In the genomic region with DNA sequence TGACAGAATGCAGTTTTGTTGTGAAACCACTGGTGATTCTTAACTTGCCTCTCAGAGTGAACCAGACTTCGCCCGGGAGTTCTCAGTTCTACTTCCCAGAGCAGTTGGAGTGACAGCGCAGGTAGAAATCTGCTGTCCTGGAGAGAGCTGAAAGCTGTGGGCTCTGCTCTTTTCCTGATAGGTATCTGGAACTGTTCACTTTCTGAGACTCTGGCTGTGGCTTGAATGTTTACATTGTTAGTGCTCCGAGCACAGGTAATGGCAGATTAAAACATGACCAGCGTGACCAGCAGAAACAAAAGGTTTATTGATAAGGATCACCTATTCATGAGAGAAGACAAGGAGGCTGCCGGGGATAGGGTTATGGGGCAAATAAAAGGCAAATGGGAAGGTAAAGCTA, we compare ENCODE assay signal across 17 cellular contexts.
"Had no signal": no experiment of that assay in that cellular context is flagged by ENCODE, and none has a peak within 500 bp of the region (broad histone marks: within the 10 kb centered on the region; RNA-seq: fewer than 3 reads in every experiment).

No MANE protein-coding gene starts in this region.

- H3K4me3 ChIP-seq: esophagus squamous epithelium, sigmoid colon, thyroid gland, vagina had no signal

- H3K36me3 Mint-ChIP-seq: activated naive CD8-positive, alpha-beta T cell; stimulated activated memory B cell treated with anti-CD40 and anti-IgM and Interleukin-4, amounts not matched to agents 10 μg/mL and 1 μg/mL and 100 μg/mL, for 72 hours had no signal

- H3K27me3 ChIP-seq: brain microvascular endothelial cell, esophagus squamous epithelium, sigmoid colon, thyroid gland, vagina had no signal

- H3K27me3 Mint-ChIP-seq: activated naive CD8-positive, alpha-beta T cell; stimulated activated memory B cell treated with anti-CD40 and anti-IgM and Interleukin-4, amounts not matched to agents 10 μg/mL and 1 μg/mL and 100 μg/mL, for 72 hours had no signal

- H3K9me3 ChIP-seq: esophagus squamous epithelium, sigmoid colon, thyroid gland, vagina had no signal

- H3K4me1 Mint-ChIP-seq: stimulated activated memory B cell treated with anti-CD40 and anti-IgM and Interleukin-4, amounts not matched to agents 10 μg/mL and 1 μg/mL and 100 μg/mL, for 72 hours had no signal

- H3K27ac ChIP-seq: brain microvascular endothelial cell, esophagus squamous epithelium, sigmoid colon, thyroid gland, vagina had no signal

- H3K4me1 ChIP-seq: esophagus squamous epithelium, sigmoid colon, thyroid gland, vagina had no signal

- H3K27ac Mint-ChIP-seq: activated CD4-positive, alpha-beta T cell treated with anti-CD3 and anti-CD28 coated beads, Interleukin-2, amount 10 ng/mL, durations not matched to agents 7 days and 5 days; activated naive CD8-positive, alpha-beta T cell; stimulated activated memory B cell treated with anti-CD40 and anti-IgM and Interleukin-4, amounts not matched to agents 10 μg/mL and 1 μg/mL and 100 μg/mL, for 72 hours had no signal

- H3K9me3 Mint-ChIP-seq: activated CD4-positive, alpha-beta T cell treated with anti-CD3 and anti-CD28 coated beads, Interleukin-2, amount 10 ng/mL, durations not matched to agents 7 days and 5 days; stimulated activated memory B cell treated with anti-CD40 and anti-IgM and Interleukin-4, amounts not matched to agents 10 μg/mL and 1 μg/mL and 100 μg/mL, for 72 hours had no signal

- H3K4me3 Mint-ChIP-seq: activated CD4-positive, alpha-beta T cell treated with anti-CD3 and anti-CD28 coated beads, Interleukin-2, amount 10 ng/mL, durations not matched to agents 7 days and 5 days; activated naive CD8-positive, alpha-beta T cell; stimulated activated memory B cell treated with anti-CD40 and anti-IgM and Interleukin-4, amounts not matched to agents 10 μg/mL and 1 μg/mL and 100 μg/mL, for 72 hours had no signal

- H3K36me3 ChIP-seq: brain microvascular endothelial cell, esophagus squamous epithelium, sigmoid colon, thyroid gland, vagina had no signal

- ATAC-seq: left ventricle myocardium superior had no signal

- DNase-seq: activated CD4-positive, alpha-beta T cell treated with anti-CD3 and anti-CD28 coated beads, Interleukin-2, amount 10 ng/mL, durations not matched to agents 7 days and 5 days; activated CD8-positive, alpha-beta memory T cell treated with anti-CD3 and anti-CD28 coated beads for 24 hours; activated gamma-delta T cell treated with Interleukin-2 at 50 U/mL for 16 hours; amygdala; brain microvascular endothelial cell; cortex of kidney; effector CD8-positive, alpha-beta T cell; esophagus squamous epithelium; hippocampal formation; kidney; left ventricle myocardium superior; sigmoid colon; stimulated activated CD4-positive, alpha-beta T cell treated with anti-CD3 and anti-CD28 coated beads, Interleukin-2, amount 100 ng/mL, for 24 hours; thyroid gland had no signal
